15 cellular contexts compared by ENCODE assay signal in genomic region chr2:119941388-119941787, GRCh38.
A peak's percentile ranks its signal among the peaks of the same experiment; 100 is the strongest.
DNase-seq lines count a peak whose midpoint lies in the region; ATAC-seq lines count a peak whose summit lies in the region.
"Had no signal": no experiment of that assay in that cellular context is flagged by ENCODE, and none has a peak within 500 bp of the region (broad histone marks: within the 10 kb centered on the region; RNA-seq: fewer than 3 reads in every experiment).

No MANE protein-coding gene starts in this region.

- H3K27ac Mint-ChIP-seq in activated T-cell treated with anti-CD3 and anti-CD28 coated beads, Interleukin-2, amount 50 U/mL, for 72 hours, result peak overlapping the region; percentile 24
- peak overlapping the region; percentile 79 to 89 (median 83) for H3K27ac Mint-ChIP-seq in immature natural killer cell
- H3K27ac Mint-ChIP-seq: H9 had no signal

- no peaks in the 10 kb centered on the region for H3K27me3 Mint-ChIP-seq in activated T-cell treated with anti-CD3 and anti-CD28 coated beads, Interleukin-2, amount 50 U/mL, for 72 hours (ENCODE audit: low read depth)
- peaks cover 0 to 3% (median 0%) of the 10 kb centered on the region in 3 donors for H3K27me3 Mint-ChIP-seq in immature natural killer cell (ENCODE audit: low read depth in 3 of 3)
- H3K27me3 Mint-ChIP-seq: IgD-negative memory B cell had no signal

- peaks cover 1 to 10% of the 10 kb centered on the region in 2 donors for H3K36me3 Mint-ChIP-seq in activated T-cell treated with anti-CD3 and anti-CD28 coated beads, Interleukin-2, amount 50 U/mL, for 72 hours (ENCODE audit: insufficient read depth in 2 of 2)
- peaks cover 30 to 71% (median 47%) of the 10 kb centered on the region in 3 donors for H3K36me3 Mint-ChIP-seq in immature natural killer cell

- no peak overlapping the region for H3K4me3 Mint-ChIP-seq in activated T-cell treated with anti-CD3 and anti-CD28 coated beads, Interleukin-2, amount 50 U/mL, for 72 hours
- H3K4me3 Mint-ChIP-seq in immature natural killer cell, result peak overlapping the region; percentile 38 to 71 (median 64)
- H3K4me3 Mint-ChIP-seq: H9, IgD-negative memory B cell had no signal

- H3K4me1 Mint-ChIP-seq in activated T-cell treated with anti-CD3 and anti-CD28 coated beads, Interleukin-2, amount 50 U/mL, for 72 hours (ENCODE audit: low read depth), result peaks cover 5% of the 10 kb centered on the region
- peaks cover 89 to 99% of the 10 kb centered on the region in 2 donors for H3K4me1 Mint-ChIP-seq in immature natural killer cell
- H3K4me1 Mint-ChIP-seq: H9 had no signal

- peaks cover 0 to under 1% of the 10 kb centered on the region in 2 donors for H3K9me3 Mint-ChIP-seq in activated T-cell treated with anti-CD3 and anti-CD28 coated beads, Interleukin-2, amount 50 U/mL, for 72 hours
- peaks cover 0 to 1% (median 0%) of the 10 kb centered on the region in 6 donors for H3K9me3 Mint-ChIP-seq in immature natural killer cell
- H3K9me3 Mint-ChIP-seq: H9 had no signal

- ATAC-seq in activated T-cell treated with anti-CD3 and anti-CD28 coated beads, Interleukin-2, amount 50 U/mL, for 72 hours (replicated peaks in 1 of 2), result no peak
- ATAC-seq in GM21529 (IDR thresholded peaks at IDR 0.05; ENCODE audit: unreplicated experiment), result no peak
- ATAC-seq in GM18867 (IDR thresholded peaks at IDR 0.05; ENCODE audit: unreplicated experiment), result no peak
- ATAC-seq in GM18858 (IDR thresholded peaks at IDR 0.05; ENCODE audit: unreplicated experiment), result no peak

- DNase-seq in activated T-cell treated with anti-CD3 and anti-CD28 coated beads, Interleukin-2, amount 50 U/mL, for 72 hours, result no peak
- DNase-seq in activated T-cell treated with anti-CD3 and anti-CD28 coated beads for 4 hours, result no peak
- peak; percentile 36 for DNase-seq in NCI-H82 treated with DMSO at 0.1 percent for 48 hours (lab: John Stamatoyannopoulos, UW; ENCODE audit: unreplicated experiment)
- DNase-seq in immature natural killer cell, result no peak
- DNase-seq: 8988T, AML-193, Caco-2, DMS 273 treated with DMSO at 0.1 percent for 48 hours, GOT3, H9, KG1 had no signal

Comparison
In these comparisons a context has a peak if more than half of its experiments do, and no peak if none do; other contexts are left out.
1. H3K4me3 Mint-ChIP-seq: peak in immature natural killer cell (5 of 5); none in activated T-cell treated with anti-CD3 and anti-CD28 coated beads, Interleukin-2, amount 50 U/mL, for 72 hours (0 of 2).